Comparison of ENCODE assay signal across 8 cellular contexts in the genomic region with DNA sequence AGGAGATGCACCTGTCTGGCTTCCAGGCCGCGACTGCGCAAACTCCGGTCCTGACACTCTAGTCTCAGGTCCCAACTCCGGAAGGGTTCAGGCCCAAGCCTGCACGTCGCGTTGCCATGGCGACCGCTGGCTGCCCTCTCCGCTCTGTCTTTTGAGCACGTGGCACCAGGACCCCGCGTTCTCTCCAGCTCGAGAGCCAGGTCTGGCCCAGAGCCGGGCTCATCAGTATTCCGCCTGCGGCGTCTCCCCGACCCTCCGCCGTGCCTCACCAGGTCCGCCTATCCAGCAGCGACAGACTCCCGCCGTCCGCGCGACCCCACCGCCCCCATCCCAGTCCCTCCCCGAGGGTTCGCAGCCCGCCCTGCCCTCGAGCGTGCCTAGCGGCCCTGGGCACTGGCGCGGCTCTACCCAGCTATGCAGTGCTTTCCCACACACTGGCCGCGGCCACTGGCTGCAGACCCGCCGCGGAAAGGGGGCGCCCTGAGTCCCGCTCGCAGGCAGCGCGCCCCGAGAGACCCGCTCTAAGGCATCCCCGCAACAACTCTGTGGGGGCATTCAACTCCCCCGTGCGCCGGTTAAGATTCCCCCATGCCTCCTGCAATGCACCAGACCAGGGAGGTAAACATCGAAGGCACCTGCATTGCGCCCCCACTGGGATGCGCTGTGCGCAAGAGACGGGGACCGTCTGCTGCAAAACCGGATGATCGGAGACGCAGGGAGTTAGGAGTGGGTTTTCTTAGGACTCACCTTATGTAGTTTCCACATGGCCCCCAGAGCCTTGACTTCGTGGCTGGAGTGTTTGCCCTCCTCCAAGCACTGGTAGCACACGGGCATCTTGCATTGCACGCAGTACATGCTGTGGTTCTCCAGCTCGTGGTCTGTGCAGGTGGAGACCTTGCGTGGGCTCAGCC. TPM values are rescaled to one million over a fixed set of nuclear protein-coding genes. Genes with fewer than 3 reads are reported as not detected.
DNase-seq lines count a peak whose midpoint lies in the region; ATAC-seq and TF ChIP-seq lines count a peak whose summit lies in the region.

No MANE protein-coding gene starts in this region.

- peak; percentile 34 to 35 for DNase-seq in activated CD4-positive, alpha-beta T cell treated with anti-CD3 and anti-CD28 coated beads for 24 hours (ENCODE audit: low read depth in 2 of 2)
- no peak for DNase-seq in activated CD4-positive, alpha-beta T cell treated with anti-CD3 and anti-CD28 coated beads for 1 hour
- peak; percentile 65 for DNase-seq in NCI-H748 treated with DMSO at 0.1 percent for 48 hours (lab: John Stamatoyannopoulos, UW)
- peak; percentile 75 to 94 (median 85) for DNase-seq in head of caudate nucleus
- peak; percentile 22 for DNase-seq in progenitor cell of endocrine pancreas (ENCODE audit: low spot score, unreplicated experiment)
- no peak for DNase-seq in HPDE6-E6E7 (ENCODE audit: extremely low spot score)
- DNase-seq in NAMALWA (ENCODE audit: low spot score) = no peak

- TF ChIP-seq CTCF in progenitor cell of endocrine pancreas (IDR thresholded peaks at IDR 0.05; ENCODE audit: unreplicated experiment) = peak; percentile 54

- no peaks in the 10 kb centered on the region for H3K36me3 Mint-ChIP-seq in activated T-helper 17 cell treated with anti-CD3 and anti-CD28 coated beads, Interleukin-2, amount 50 U/mL, for 72 hours (ENCODE audit: low read depth)
- H3K36me3 Mint-ChIP-seq in progenitor cell of endocrine pancreas (ENCODE audit: insufficient read depth) = no peaks in the 10 kb centered on the region

- no peak for ATAC-seq in activated T-helper 17 cell treated with anti-CD3 and anti-CD28 coated beads, Interleukin-2, amount 50 U/mL, for 72 hours (replicated peaks)

- H3K27me3 Mint-ChIP-seq in activated T-helper 17 cell treated with anti-CD3 and anti-CD28 coated beads, Interleukin-2, amount 50 U/mL, for 72 hours = peaks cover 16% of the 10 kb centered on the region
- H3K27me3 Mint-ChIP-seq in progenitor cell of endocrine pancreas = peaks cover 60% of the 10 kb centered on the region

- intact Hi-C loops in head of caudate nucleus (cut with DNase I) = loop anchor here (5.0 to 10.0 kb wide), 2 partner anchors 86 to 131 kb away; no protein-coding TSS in a partner anchor

- no peaks in the 10 kb centered on the region for H3K4me1 Mint-ChIP-seq in activated T-helper 17 cell treated with anti-CD3 and anti-CD28 coated beads, Interleukin-2, amount 50 U/mL, for 72 hours
- peaks cover 8% of the 10 kb centered on the region for H3K4me1 Mint-ChIP-seq in progenitor cell of endocrine pancreas (ENCODE audit: low read depth)

- peak overlapping the region; percentile 84 for H3K4me3 Mint-ChIP-seq in activated T-helper 17 cell treated with anti-CD3 and anti-CD28 coated beads, Interleukin-2, amount 50 U/mL, for 72 hours
- H3K4me3 Mint-ChIP-seq in progenitor cell of endocrine pancreas (ENCODE audit: low read depth) = peak overlapping the region; percentile 83

- no peaks in the 10 kb centered on the region for H3K9me3 Mint-ChIP-seq in activated T-helper 17 cell treated with anti-CD3 and anti-CD28 coated beads, Interleukin-2, amount 50 U/mL, for 72 hours
- H3K9me3 Mint-ChIP-seq in progenitor cell of endocrine pancreas (ENCODE audit: low read depth) = no peaks in the 10 kb centered on the region

- no peak overlapping the region for H3K27ac Mint-ChIP-seq in activated T-helper 17 cell treated with anti-CD3 and anti-CD28 coated beads, Interleukin-2, amount 50 U/mL, for 72 hours
- H3K27ac Mint-ChIP-seq in progenitor cell of endocrine pancreas = no peak overlapping the region

RNA-seq across cellular contexts. Expression of gene TRIM9, which starts 1.3 kb away (rescaled TPM):
- total RNA-seq in activated T-helper 17 cell treated with anti-CD3 and anti-CD28 coated beads, Interleukin-2, amount 50 U/mL, for 72 hours = 1 to 10 TPM; 1.2 to 1.3 TPM
- total RNA-seq in progenitor cell of endocrine pancreas = 1.7 and 2.6 TPM in 2 replicates

Comparison
In these comparisons a context has a peak if more than half of its experiments do, and no peak if none do; other contexts are left out.
1. DNase-seq: peak in activated CD4-positive, alpha-beta T cell treated with anti-CD3 and anti-CD28 coated beads for 24 hours (2 of 2), NCI-H748 treated with DMSO at 0.1 percent for 48 hours (single experiment), head of caudate nucleus (42 of 42) and progenitor cell of endocrine pancreas (single experiment); none in activated CD4-positive, alpha-beta T cell treated with anti-CD3 and anti-CD28 coated beads for 1 hour (single experiment), HPDE6-E6E7 (single experiment) and NAMALWA (single experiment).